8 cellular contexts compared by ENCODE assay signal in the genomic region with DNA sequence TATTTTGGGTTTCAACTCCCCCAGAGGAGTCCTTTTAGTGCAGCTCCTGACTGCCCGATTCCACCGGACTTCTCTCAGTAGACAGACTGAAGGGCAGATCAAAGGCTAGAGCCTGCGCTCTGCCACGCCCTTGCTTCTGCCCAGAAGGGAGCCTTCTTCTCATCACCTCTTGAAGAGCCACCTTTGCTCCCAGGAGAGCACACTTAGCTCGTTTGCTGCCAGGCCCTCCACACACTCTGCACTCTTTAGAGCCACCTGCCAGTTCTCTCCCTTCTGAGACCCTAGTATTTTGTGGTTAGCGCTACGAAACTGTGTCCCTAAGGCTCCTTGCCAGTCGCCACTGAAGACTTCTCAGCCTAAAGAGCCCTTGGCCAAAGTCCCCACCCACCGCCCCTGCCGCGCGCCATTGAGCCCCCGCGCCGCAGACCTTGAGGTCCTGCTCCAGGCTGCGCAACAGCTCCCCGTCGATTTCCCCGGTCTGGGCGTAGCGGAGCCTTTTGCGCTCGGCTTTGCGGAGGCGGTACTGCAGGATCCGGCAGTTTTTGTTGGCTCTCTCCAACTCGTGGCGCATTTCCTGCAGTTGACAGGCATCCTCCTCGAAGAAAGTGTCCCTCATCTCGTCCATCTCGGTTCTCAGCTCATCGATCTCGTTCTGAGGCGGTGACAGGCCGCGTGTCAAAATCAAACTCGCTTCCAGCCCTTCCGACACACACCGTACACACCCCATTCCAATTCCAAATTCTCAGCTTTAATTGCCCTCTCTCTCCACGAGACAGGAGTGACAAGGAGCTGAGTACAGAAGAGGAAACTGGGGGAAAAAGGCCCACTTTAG. TPM values are rescaled to one million over a fixed set of nuclear protein-coding genes. Genes with fewer than 3 reads are reported as not detected.
DNase-seq lines count a peak whose midpoint lies in the region; ATAC-seq and TF ChIP-seq lines count a peak whose summit lies in the region.

No MANE protein-coding gene starts in this region.

- WGBS in esophagus squamous epithelium, 2 donors = 10 to 13% methylated on average over 27 to 34 of the region's 40 CpGs

- H3K36me3 ChIP-seq in esophagus squamous epithelium (no peaks in the 10 kb centered on the region), thoracic aorta (no peaks in the 10 kb centered on the region)

- H3K27me3 ChIP-seq in esophagus squamous epithelium (peaks cover 0 to 60% (median 8%) of the 10 kb centered on the region in 4 donors), thoracic aorta (replicated peaks; ENCODE audit: insufficient read depth) (peaks cover 12% of the 10 kb centered on the region)

- ATAC-seq in natural killer cell (no peak), thoracic aorta (ENCODE audit: insufficient number of reproducible peaks, low FRiP score, low read depth) (peak; percentile 13), GM19324 (IDR thresholded peaks at IDR 0.05; ENCODE audit: low FRiP score, unreplicated experiment) (no peak)

- DNase-seq in NCI-H748 (lab: John Stamatoyannopoulos, UW; ENCODE audit: unreplicated experiment) (peak; percentile 44), NCI-H748 treated with DMSO at 0.1 percent for 48 hours (lab: John Stamatoyannopoulos, UW) (no peak), esophagus squamous epithelium (lab: John Stamatoyannopoulos, UW) (no peak), natural killer cell (no peak), thoracic aorta (ENCODE audit: low spot score) (no peak), DMS 273 treated with DMSO at 0.1 percent for 48 hours (lab: John Stamatoyannopoulos, UW) (no peak)
- peak; percentile 52 for DNase-seq in activated T-cell treated with anti-CD3 and anti-CD28 coated beads, Interleukin-2, amount 50 U/mL, for 1 hour

- no peaks in the 10 kb centered on the region for H3K9me3 Mint-ChIP-seq in natural killer cell

- no peak overlapping the region for H3K27ac Mint-ChIP-seq in natural killer cell

- H3K4me3 ChIP-seq in esophagus squamous epithelium (peak overlapping the region in 3 of 4 donors; percentile 56 to 77 (median 64)), thoracic aorta (peak overlapping the region; percentile 82)

- peaks cover 40 to 74% of the 10 kb centered on the region in 2 donors for H3K27me3 Mint-ChIP-seq in natural killer cell (ENCODE audit: low read depth in 2 of 2)

- TF ChIP-seq POLR2A in esophagus squamous epithelium (IDR thresholded peaks at IDR 0.05) = no peak

- H3K27ac ChIP-seq in esophagus squamous epithelium (peak overlapping the region in 1 of 4 donors; percentile 31), thoracic aorta (no peak overlapping the region)

- TF ChIP-seq CTCF in esophagus squamous epithelium (IDR thresholded peaks at IDR 0.05) (no peak), natural killer cell (IDR thresholded peaks at IDR 0.05) (no peak), thoracic aorta (IDR thresholded peaks at IDR 0.05) (no peak)

- no peaks in the 10 kb centered on the region for H3K36me3 Mint-ChIP-seq in natural killer cell

- peaks cover 15 to 21% of the 10 kb centered on the region in 2 donors for H3K4me1 Mint-ChIP-seq in natural killer cell

- H3K4me1 ChIP-seq in esophagus squamous epithelium (peaks cover 26 to 43% (median 31%) of the 10 kb centered on the region in 3 donors), thoracic aorta (ENCODE audit: control insufficient read depth in 1 of 2, low read depth in 2 of 2) (peaks cover 13 to 29% of the 10 kb centered on the region in 2 donors)

- H3K9me3 ChIP-seq in esophagus squamous epithelium (no peaks in the 10 kb centered on the region), thoracic aorta (no peaks in the 10 kb centered on the region)

- intact Hi-C loops in esophagus squamous epithelium (cut with DNase I) = no loop called here
- intact Hi-C loops in natural killer cell (cut with micrococcal nuclease) = no loop called here

- peak overlapping the region; percentile 77 for H3K4me3 Mint-ChIP-seq in natural killer cell

RNA-seq across cellular contexts. Expression of a gene that starts 55.4 kb away (rescaled TPM):
- total RNA-seq in esophagus squamous epithelium = 10 to 100 TPM in 1 of 4 donors, 1 to 10 TPM in 1, under 1 TPM in 2; 0.34 to 16.4 (median 2.0) TPM
- under 1 TPM in 1 of 3 donors, not detected in 2; 0.58 TPM for total RNA-seq in natural killer cell
- total RNA-seq in thoracic aorta = 1 to 10 TPM in 1 of 2 donors, under 1 TPM in 1; 0.68 to 4.7 TPM

Comparison
In these comparisons a context has a peak if more than half of its experiments do, and no peak if none do; other contexts are left out.
1. DNase-seq: peak in NCI-H748 (single experiment) and activated T-cell treated with anti-CD3 and anti-CD28 coated beads, Interleukin-2, amount 50 U/mL, for 1 hour (single experiment); none in NCI-H748 treated with DMSO at 0.1 percent for 48 hours (single experiment), esophagus squamous epithelium (single experiment), natural killer cell (single experiment), thoracic aorta (single experiment) and DMS 273 treated with DMSO at 0.1 percent for 48 hours (single experiment).